In genomic region chr14:55502746-55503284, GRCh38 we compare ENCODE assay signal across 13 cellular contexts.
DNase-seq lines count a peak whose midpoint lies in the region; TF ChIP-seq lines count a peak whose summit lies in the region.
"Had no signal": no experiment of that assay in that cellular context is flagged by ENCODE, and none has a peak within 500 bp of the region (broad histone marks: within the 10 kb centered on the region; RNA-seq: fewer than 3 reads in every experiment).

No MANE protein-coding gene starts in this region.

- H3K4me3 Mint-ChIP-seq in H9: no peak overlapping the region
- H3K4me3 Mint-ChIP-seq: CD14-positive monocyte; CD8-positive, alpha-beta T cell had no signal

- no peak overlapping the region for H2BK120ac ChIP-seq in H9 (ENCODE audit: low read depth, low read length, poor library complexity, severe bottlenecking)

- H3K9me3 ChIP-seq in H9 (ENCODE audit: control insufficient read depth, low read depth, low read length) (no peaks in the 10 kb centered on the region), SK-N-MC (ENCODE audit: low read depth, low read length) (no peaks in the 10 kb centered on the region), hepatocyte (ENCODE audit: low read depth) (no peaks in the 10 kb centered on the region)
- H3K9me3 ChIP-seq: Caco-2 had no signal

- WGBS in H9 (ENCODE audit: extremely low coverage, insufficient read length, low lambda C conversion rate): no CpG with 5 or more reads among the region's 3 CpGs
- WGBS in hepatocyte (ENCODE audit: low lambda C conversion rate, missing lambda C conversion rate): 63% methylated on average over 3 of the region's 3 CpGs

- H4K91ac ChIP-seq in H9 (ENCODE audit: insufficient read length, low read depth, low read length): no peak overlapping the region

- no peak overlapping the region for H3T11ph ChIP-seq in H9 (ENCODE audit: low read length)

- H3K36me3 Mint-ChIP-seq in H9 (ENCODE audit: insufficient read depth in 1 of 3, low read depth in 3 of 3): no peaks in the 10 kb centered on the region; a peak in 1 of 7 replicates
- H3K36me3 Mint-ChIP-seq: CD14-positive monocyte; CD8-positive, alpha-beta T cell had no signal

- no peaks in the 10 kb centered on the region for H3K79me1 ChIP-seq in H9 (ENCODE audit: insufficient read depth, low read depth, low read length, poor library complexity, severe bottlenecking)

- H3K27me3 ChIP-seq in H9 (ENCODE audit: insufficient read depth, low read length) (no peaks in the 10 kb centered on the region), hepatocyte (no peaks in the 10 kb centered on the region)

- H3K9ac ChIP-seq in H9 (ENCODE audit: extremely low read depth, insufficient read length, low read length): no peak overlapping the region
- H3K9ac ChIP-seq in SK-N-MC (ENCODE audit: insufficient read length): no peak overlapping the region

- H3K4ac ChIP-seq in H9 (ENCODE audit: low read depth, low read length): no peak overlapping the region

- no peak overlapping the region for H2AFZ ChIP-seq in H9 (ENCODE audit: low read length)
- H2AFZ ChIP-seq in hepatocyte: no peak overlapping the region

- no peak for DNase-seq in H9
- DNase-seq in SK-N-MC (ENCODE audit: low read depth, low spot score): no peak
- peak; percentile 17 for DNase-seq in hepatocyte (ENCODE audit: low spot score)
- no peak for DNase-seq in NCI-H748 (lab: John Stamatoyannopoulos, UW; ENCODE audit: unreplicated experiment)
- no peak for DNase-seq in COLO829 (ENCODE audit: low spot score)
- no peak for DNase-seq in NCI-H524 (lab: John Stamatoyannopoulos, UW)
- DNase-seq in activated gamma-delta T cell (lab: John Stamatoyannopoulos, UW): no peak
- DNase-seq: Caco-2; CD8-positive, alpha-beta T cell; DND-41; GDM1 had no signal

- H4K5ac ChIP-seq in H9 (ENCODE audit: insufficient read length, low read depth, low read length): no peak overlapping the region

- no peaks in the 10 kb centered on the region for H3K9me2 ChIP-seq in hepatocyte (replicated peaks; ENCODE audit: insufficient read depth)

- H3K23ac ChIP-seq in H9 (ENCODE audit: insufficient read length, low read depth, low read length): no peak overlapping the region

- H3K4me2 ChIP-seq in H9 (ENCODE audit: insufficient read depth, insufficient read length, low read length) (no peak overlapping the region), hepatocyte (no peak overlapping the region)

- no peak overlapping the region for H3K18ac ChIP-seq in H9 (ENCODE audit: insufficient read length, low read depth, low read length)

- H4K20me1 ChIP-seq in H9 (ENCODE audit: control insufficient read depth, insufficient read depth, insufficient read length): no peaks in the 10 kb centered on the region
- H4K20me1 ChIP-seq in hepatocyte (ENCODE audit: insufficient read depth, poor library complexity, severe bottlenecking): no peaks in the 10 kb centered on the region

- no peak overlapping the region for H3K4me3 ChIP-seq in SK-N-MC
- H3K4me3 ChIP-seq in hepatocyte: no peak overlapping the region

- no peak overlapping the region for H2BK20ac ChIP-seq in H9 (ENCODE audit: low read depth, low read length, poor library complexity, severe bottlenecking)

- peak overlapping the region; percentile 88 for H3K56ac ChIP-seq in H9 (ENCODE audit: insufficient read length, low read depth, low read length)

- no peaks in the 10 kb centered on the region for H3K27me3 Mint-ChIP-seq in H9 (ENCODE audit: low read depth)

- H4K8ac ChIP-seq in H9 (replicated peaks; ENCODE audit: insufficient read length, low read depth, low read length): no peak overlapping the region

- H3K14ac ChIP-seq in H9 (ENCODE audit: insufficient read depth, low read length): no peak overlapping the region

- no peak overlapping the region for H2AK5ac ChIP-seq in H9 (ENCODE audit: insufficient read length, low read length)

- no peaks in the 10 kb centered on the region for H3K79me2 ChIP-seq in H9 (ENCODE audit: insufficient read depth, low read length)
- no peaks in the 10 kb centered on the region for H3K79me2 ChIP-seq in hepatocyte

- H2BK5ac ChIP-seq in H9 (ENCODE audit: insufficient read length, low read length): no peak overlapping the region

- no peak overlapping the region for H2BK15ac ChIP-seq in H9 (ENCODE audit: low read depth, low read length)

- no peaks in the 10 kb centered on the region for H3K23me2 ChIP-seq in H9 (ENCODE audit: insufficient read length, low read depth, low read length, poor library complexity, severe bottlenecking)

- no peak overlapping the region; a peak in 1 of 7 replicates for H3K27ac Mint-ChIP-seq in H9
- H3K27ac Mint-ChIP-seq: CD14-positive monocyte; CD8-positive, alpha-beta T cell had no signal

- H3K27ac ChIP-seq in H9 (ENCODE audit: insufficient read length, low read depth, low read length) (no peak overlapping the region), SK-N-MC (peak overlapping the region; percentile 63; the same call in 1 of the 2 replicates), hepatocyte (no peak overlapping the region), temporal lobe (ENCODE audit: low read depth, low read length) (peak overlapping the region; percentile 45)

- no peaks in the 10 kb centered on the region for H3K9me3 Mint-ChIP-seq in H9
- H3K9me3 Mint-ChIP-seq: CD8-positive, alpha-beta T cell had no signal

- H3K36me3 ChIP-seq in SK-N-MC (ENCODE audit: insufficient read depth, low read length) (no peaks in the 10 kb centered on the region), hepatocyte (replicated peaks; ENCODE audit: insufficient read depth, low read depth) (no peaks in the 10 kb centered on the region)

- TF ChIP-seq CTCF in H9 (conservative IDR thresholded peaks at IDR 0.05): no peak
- TF ChIP-seq CTCF in hepatocyte (IDR thresholded peaks at IDR 0.05; ENCODE audit: poor library complexity): no peak

- H3K4me1 ChIP-seq in H9 (ENCODE audit: insufficient read depth, low read length) (peaks cover 12% of the 10 kb centered on the region; the same call in 1 of the 2 replicates), hepatocyte (ENCODE audit: insufficient read depth) (no peaks in the 10 kb centered on the region)
- H3K4me1 ChIP-seq: Caco-2 had no signal

- peaks cover 17 to 18% of the 10 kb centered on the region in 2 experiments for H3K4me1 Mint-ChIP-seq in H9
- H3K4me1 Mint-ChIP-seq: CD14-positive monocyte had no signal

- H2BK12ac ChIP-seq in H9 (ENCODE audit: insufficient read length, low read depth, low read length): no peak overlapping the region

Comparison
In these comparisons a context has a peak if more than half of its experiments do, and no peak if none do; other contexts are left out.
1. H3K27ac ChIP-seq: peak in SK-N-MC (single experiment) and temporal lobe (single experiment); none in H9 (single experiment) and hepatocyte (single experiment).